27 cellular contexts compared by ENCODE assay signal in the genomic region with DNA sequence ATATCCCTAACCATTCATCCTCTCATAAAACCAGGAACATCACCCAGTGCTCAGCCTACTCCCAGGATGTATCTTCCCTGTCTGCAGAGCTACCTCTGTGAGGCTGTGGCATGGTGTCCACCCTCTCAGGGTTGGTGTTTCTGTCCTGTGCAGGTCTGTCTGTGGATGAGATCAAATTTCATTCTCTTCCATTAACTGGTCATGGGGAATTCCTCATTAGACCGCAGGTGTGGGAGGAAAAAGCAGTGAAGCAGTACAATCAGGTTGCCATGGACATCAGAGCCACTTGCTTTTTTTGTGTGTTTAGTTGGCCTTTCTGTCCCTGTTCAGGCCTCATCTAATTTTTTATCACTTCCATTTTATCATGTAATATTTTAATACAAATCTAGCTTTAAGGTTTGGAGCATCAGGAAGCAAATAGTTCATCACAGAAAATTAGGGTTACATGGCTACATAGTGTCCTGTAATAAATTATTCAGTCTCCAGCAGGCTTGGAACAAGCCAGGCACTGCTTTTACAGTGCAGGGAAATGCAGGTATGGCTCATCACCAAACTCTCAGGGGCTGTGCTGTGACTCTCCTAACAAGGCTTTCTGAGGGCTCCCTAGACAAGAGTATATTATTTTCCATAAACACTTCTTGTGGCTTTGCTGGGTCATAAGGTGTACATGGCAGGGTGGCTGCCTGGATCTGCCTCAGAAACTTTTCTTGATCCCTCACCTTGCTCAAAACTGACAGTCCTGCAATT.
DNase-seq lines count a peak whose midpoint lies in the region; ATAC-seq and TF ChIP-seq lines count a peak whose summit lies in the region.
"Had no signal": no experiment of that assay in that cellular context is flagged by ENCODE, and none has a peak within 500 bp of the region (broad histone marks: within the 10 kb centered on the region; RNA-seq: fewer than 3 reads in every experiment).

No MANE protein-coding gene starts in this region.

- intact Hi-C loops in mammary epithelial cell (cut with micrococcal nuclease) = no loop called here
- intact Hi-C loops in activated CD4-positive, alpha-beta T cell treated with anti-CD3 and anti-CD28 coated beads for 36 hours (cut with DNase I, micrococcal nuclease) = no loop called here

- no peak overlapping the region for H3K4me3 ChIP-seq in mammary epithelial cell (replicated peaks in 1 of 3; ENCODE audit: insufficient read depth in 1 of 3, low read depth in 2 of 3, low read length in 3 of 3)
- H3K4me3 ChIP-seq: hepatocyte had no signal

- ATAC-seq in GM19452 (IDR thresholded peaks at IDR 0.05; ENCODE audit: unreplicated experiment) (no peak), HG03175 (IDR thresholded peaks at IDR 0.05; ENCODE audit: unreplicated experiment) (no peak)
- ATAC-seq in activated CD4-positive, alpha-beta T cell treated with anti-CD3 and anti-CD28 coated beads for 36 hours = no peak
- ATAC-seq: activated CD8-positive, alpha-beta T cell treated with anti-CD3 and anti-CD28 coated beads, Interleukin-2, amount 10 ng/mL, durations not matched to agents 7 days and 5 days; activated T-cell treated with anti-CD3 and anti-CD28 coated beads, Interleukin-2, amount 50 U/mL, for 4 hours; foreskin keratinocyte; naive thymus-derived CD4-positive, alpha-beta T cell had no signal

- no peaks in the 10 kb centered on the region for H3K36me3 Mint-ChIP-seq in activated CD4-positive, alpha-beta T cell treated with anti-CD3 and anti-CD28 coated beads for 36 hours (ENCODE audit: low read depth)
- H3K36me3 Mint-ChIP-seq: memory B cell; naive thymus-derived CD4-positive, alpha-beta T cell had no signal

- BruUV-seq in mammary epithelial cell (replicated peaks; lab: Mats Ljungman, UMichigan) = no TSS peak

- no peak overlapping the region for H3K4me3 Mint-ChIP-seq in activated CD4-positive, alpha-beta T cell treated with anti-CD3 and anti-CD28 coated beads for 36 hours
- H3K4me3 Mint-ChIP-seq: activated CD8-positive, alpha-beta T cell treated with anti-CD3 and anti-CD28 coated beads, Interleukin-2, amount 10 ng/mL, durations not matched to agents 7 days and 5 days; activated naive CD4-positive, alpha-beta T cell treated with anti-CD3 and anti-CD28 coated beads for 36 hours; activated T-cell treated with anti-CD3 and anti-CD28 coated beads, Interleukin-2, amount 50 U/mL, for 4 hours; central memory CD8-positive, alpha-beta T cell; H9; memory B cell; naive thymus-derived CD4-positive, alpha-beta T cell had no signal

- DNase-seq in DMS53 (lab: John Stamatoyannopoulos, UW) (peak; percentile 95), M059J (ENCODE audit: low read depth) (peak; percentile 85), mammary epithelial cell (peak; percentile 85), non-pigmented ciliary epithelial cell (ENCODE audit: low read depth) (peak; percentile 19), HCEC 1CT (no peak)
- DNase-seq in activated CD4-positive, alpha-beta T cell treated with anti-CD3 and anti-CD28 coated beads for 36 hours = no peak
- DNase-seq: activated CD8-positive, alpha-beta T cell treated with anti-CD3 and anti-CD28 coated beads, Interleukin-2, amount 10 ng/mL, durations not matched to agents 7 days and 5 days; activated naive CD4-positive, alpha-beta T cell treated with anti-CD3 and anti-CD28 coated beads for 36 hours; activated T-cell treated with anti-CD3 and anti-CD28 coated beads, Interleukin-2, amount 50 U/mL, for 4 hours; DMS 273 treated with DMSO at 0.1 percent for 48 hours; erythroblast; foreskin keratinocyte; GDM1; H9; MM.1S; naive thymus-derived CD4-positive, alpha-beta T cell; NCI-H1694 treated with DMSO at 0.1 percent for 48 hours; NCI-H226; NK-92 treated with Interleukin-12 subunit alpha and Interleukin-12 subunit beta, amount 100 ng/mL, for 24 hours; T1000 had no signal

- H3K4me1 Mint-ChIP-seq in activated CD4-positive, alpha-beta T cell treated with anti-CD3 and anti-CD28 coated beads for 36 hours = no peaks in the 10 kb centered on the region
- H3K4me1 Mint-ChIP-seq: central memory CD8-positive, alpha-beta T cell; H9; memory B cell had no signal

- no peak overlapping the region for H3K9ac ChIP-seq in mammary epithelial cell (ENCODE audit: insufficient read depth, low read length)

- no peak overlapping the region for H2AFZ ChIP-seq in mammary epithelial cell (ENCODE audit: low read depth, low read length)
- H2AFZ ChIP-seq: hepatocyte had no signal

- H3K79me2 ChIP-seq in mammary epithelial cell (ENCODE audit: insufficient read depth, low read length) = no peaks in the 10 kb centered on the region
- H3K79me2 ChIP-seq: hepatocyte had no signal

- TF ChIP-seq CTCF in mammary epithelial cell (conservative IDR thresholded peaks at IDR 0.05 in 1 of 2, IDR thresholded peaks at IDR 0.05 in 1 of 2; ENCODE audit: extremely low read depth in 1 of 2, insufficient read depth in 1 of 2, low read depth in 1 of 2, low read length in 2 of 2) = no peak

- peaks cover 8% of the 10 kb centered on the region for H3K9me3 Mint-ChIP-seq in activated CD4-positive, alpha-beta T cell treated with anti-CD3 and anti-CD28 coated beads for 36 hours (ENCODE audit: low read depth)
- H3K9me3 Mint-ChIP-seq: H9 had no signal

- no peaks in the 10 kb centered on the region for H3K9me3 ChIP-seq in mammary epithelial cell (replicated peaks; ENCODE audit: insufficient read depth, low read length)

- WGBS in mammary epithelial cell (ENCODE audit: low coverage, missing lambda C conversion rate) = 0% methylated on average over 1 of the region's 1 CpG

- H3K27me3 ChIP-seq in mammary epithelial cell (ENCODE audit: insufficient read depth, low read length) = no peaks in the 10 kb centered on the region
- H3K27me3 ChIP-seq: foreskin keratinocyte, hepatocyte had no signal

- H4K20me1 ChIP-seq in mammary epithelial cell (ENCODE audit: insufficient read depth, low read length) = no peaks in the 10 kb centered on the region

- no peak overlapping the region for H3K27ac Mint-ChIP-seq in activated CD4-positive, alpha-beta T cell treated with anti-CD3 and anti-CD28 coated beads for 36 hours
- H3K27ac Mint-ChIP-seq: activated CD8-positive, alpha-beta T cell treated with anti-CD3 and anti-CD28 coated beads, Interleukin-2, amount 10 ng/mL, durations not matched to agents 7 days and 5 days; activated naive CD4-positive, alpha-beta T cell treated with anti-CD3 and anti-CD28 coated beads for 36 hours; memory B cell; naive thymus-derived CD4-positive, alpha-beta T cell had no signal

- peaks cover 11% of the 10 kb centered on the region for H3K4me1 ChIP-seq in mammary epithelial cell (ENCODE audit: insufficient read depth, low read length)
- H3K4me1 ChIP-seq: foreskin keratinocyte had no signal

- CTCF ChIA-PET in mammary epithelial cell (lab: Charles Lee; ENCODE audit: low non-redundant PET) = no interaction called here
- CTCF ChIA-PET in activated CD4-positive, alpha-beta T cell treated with anti-CD3 and anti-CD28 coated beads for 36 hours (lab: Charles Lee) = no interaction called here

- peak overlapping the region; percentile 20 for H3K27ac ChIP-seq in mammary epithelial cell (ENCODE audit: insufficient read depth, low read depth, low read length)
- H3K27ac ChIP-seq: C4-2B, foreskin keratinocyte, hepatocyte, RWPE1 had no signal

- dilution Hi-C loops in mammary epithelial cell (cut with HindIII; ENCODE audit: low sequenced_read_pairs) = no loop called here

- H3K36me3 ChIP-seq in mammary epithelial cell (ENCODE audit: insufficient read depth, low read length) = no peaks in the 10 kb centered on the region

- in situ Hi-C loops in mammary epithelial cell (cut with MboI; ENCODE audit: low sequenced_read_pairs in 2 of 2) = no loop called here

- POLR2A ChIA-PET in activated CD4-positive, alpha-beta T cell treated with anti-CD3 and anti-CD28 coated beads for 36 hours (lab: Charles Lee) = no interaction called here

- no peaks in the 10 kb centered on the region for H3K27me3 Mint-ChIP-seq in activated CD4-positive, alpha-beta T cell treated with anti-CD3 and anti-CD28 coated beads for 36 hours
- H3K27me3 Mint-ChIP-seq: central memory CD8-positive, alpha-beta T cell; memory B cell; naive thymus-derived CD4-positive, alpha-beta T cell had no signal

- no peak overlapping the region for H3K4me2 ChIP-seq in mammary epithelial cell (ENCODE audit: insufficient read depth, low read depth, low read length)
- H3K4me2 ChIP-seq: hepatocyte had no signal

Comparison
In these comparisons a context has a peak if more than half of its experiments do, and no peak if none do; other contexts are left out.
1. DNase-seq: peak in DMS53 (single experiment), M059J (single experiment), mammary epithelial cell (single experiment) and non-pigmented ciliary epithelial cell (single experiment); none in HCEC 1CT (single experiment) and activated CD4-positive, alpha-beta T cell treated with anti-CD3 and anti-CD28 coated beads for 36 hours (single experiment).